ENCODE assay signal across 7 cellular contexts in the genomic region with DNA sequence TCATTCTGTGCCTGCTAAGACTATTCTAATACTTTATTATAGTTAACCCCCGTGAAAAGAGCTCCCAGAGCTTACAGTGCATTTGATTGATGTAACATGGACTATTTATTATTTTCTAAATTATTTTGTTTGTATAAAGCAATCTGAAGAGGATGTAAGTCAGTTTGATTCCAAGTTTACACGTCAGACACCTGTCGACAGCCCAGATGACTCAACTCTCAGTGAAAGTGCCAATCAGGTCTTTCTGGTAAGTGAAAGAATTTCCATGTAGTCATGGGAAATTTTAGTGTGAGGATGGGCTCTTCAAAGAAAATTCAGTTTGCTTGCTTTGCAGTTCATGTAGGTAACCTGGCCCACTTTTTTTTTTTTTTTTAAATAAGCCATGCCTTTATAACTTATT. TPM values are rescaled to one million over a fixed set of nuclear protein-coding genes. Genes with fewer than 3 reads are reported as not detected.
DNase-seq lines count a peak whose midpoint lies in the region; ATAC-seq lines count a peak whose summit lies in the region.
"Not testable (repeated sequence)": the region's sequence is repeated elsewhere in the genome, so short reads cannot be mapped to it uniquely, and the experiment has no call there.

No MANE protein-coding gene starts in this region.

- not testable (repeated sequence) for ATAC-seq in activated naive CD8-positive, alpha-beta T cell treated with anti-CD3 and anti-CD28 coated beads, Interleukin-2, amount 50 U/mL, for 24 hours

- DNase-seq in activated CD4-positive, alpha-beta memory T cell treated with anti-CD3 and anti-CD28 coated beads, Interleukin-2, amount 10 ng/mL, durations not matched to agents 7 days and 5 days; activated naive CD8-positive, alpha-beta T cell treated with anti-CD3 and anti-CD28 coated beads, Interleukin-2, amount 50 U/mL, for 24 hours: not testable (repeated sequence)
- peak; percentile 26 for DNase-seq in activated naive CD4-positive, alpha-beta T cell treated with Interleukin-2 at 50 U/mL for 16 hours
- peak; percentile 25 for DNase-seq in iris pigment epithelial cell (ENCODE audit: low read depth)
- DNase-seq in stimulated activated CD4-positive, alpha-beta T cell treated with anti-CD3 and anti-CD28 coated beads, Interleukin-1b, Interleukin-23, amount 100 ng/mL, for 48 hours, result peak; percentile 32
- peak; percentile 17 for DNase-seq in stimulated activated naive CD4-positive, alpha-beta T cell treated with Interleukin-2 at 50 U/mL for 16 hours (lab: John Stamatoyannopoulos, UW)

- H3K27ac Mint-ChIP-seq in T-helper 1 cell treated with Interleukin-12 subunit alpha and Interleukin-12 subunit beta and Interleukin-4 antibody, amounts not matched to agents 30 μg/mL and 1 μg/mL, for 36 hours, result peak overlapping the region; percentile 45
- H3K27ac Mint-ChIP-seq in activated CD4-positive, alpha-beta memory T cell treated with anti-CD3 and anti-CD28 coated beads, Interleukin-2, amount 10 ng/mL, durations not matched to agents 7 days and 5 days, result peak overlapping the region; percentile 18
- H3K27ac Mint-ChIP-seq in activated naive CD8-positive, alpha-beta T cell treated with anti-CD3 and anti-CD28 coated beads, Interleukin-2, amount 50 U/mL, for 24 hours, result peak overlapping the region; percentile 96

- not testable (repeated sequence) for H3K4me3 Mint-ChIP-seq in T-helper 1 cell treated with Interleukin-12 subunit alpha and Interleukin-12 subunit beta and Interleukin-4 antibody, amounts not matched to agents 30 μg/mL and 1 μg/mL, for 36 hours; activated CD4-positive, alpha-beta memory T cell treated with anti-CD3 and anti-CD28 coated beads, Interleukin-2, amount 10 ng/mL, durations not matched to agents 7 days and 5 days
- H3K4me3 Mint-ChIP-seq in activated naive CD8-positive, alpha-beta T cell treated with anti-CD3 and anti-CD28 coated beads, Interleukin-2, amount 50 U/mL, for 24 hours, result peak overlapping the region; percentile 51

- POLR2A ChIA-PET in activated CD4-positive, alpha-beta memory T cell treated with anti-CD3 and anti-CD28 coated beads, Interleukin-2, amount 10 ng/mL, durations not matched to agents 7 days and 5 days (lab: Charles Lee), result not testable (repeated sequence)

- not testable (repeated sequence) for H3K4me1 Mint-ChIP-seq in T-helper 1 cell treated with Interleukin-12 subunit alpha and Interleukin-12 subunit beta and Interleukin-4 antibody, amounts not matched to agents 30 μg/mL and 1 μg/mL, for 36 hours (ENCODE audit: low read depth)
- H3K4me1 Mint-ChIP-seq in activated CD4-positive, alpha-beta memory T cell treated with anti-CD3 and anti-CD28 coated beads, Interleukin-2, amount 10 ng/mL, durations not matched to agents 7 days and 5 days, result peaks cover 22% of the 10 kb centered on the region
- peaks cover 39% of the 10 kb centered on the region for H3K4me1 Mint-ChIP-seq in activated naive CD8-positive, alpha-beta T cell treated with anti-CD3 and anti-CD28 coated beads, Interleukin-2, amount 50 U/mL, for 24 hours

- CTCF ChIA-PET in activated CD4-positive, alpha-beta memory T cell treated with anti-CD3 and anti-CD28 coated beads, Interleukin-2, amount 10 ng/mL, durations not matched to agents 7 days and 5 days (lab: Charles Lee), result interaction anchor here (0.7 kb wide), 1 partner anchor 797 kb away, joined by 6 read pairs; no protein-coding TSS in a partner anchor

- peaks cover 48% of the 10 kb centered on the region for H3K36me3 Mint-ChIP-seq in T-helper 1 cell treated with Interleukin-12 subunit alpha and Interleukin-12 subunit beta and Interleukin-4 antibody, amounts not matched to agents 30 μg/mL and 1 μg/mL, for 36 hours (ENCODE audit: low read depth)
- peaks cover 67% of the 10 kb centered on the region for H3K36me3 Mint-ChIP-seq in activated CD4-positive, alpha-beta memory T cell treated with anti-CD3 and anti-CD28 coated beads, Interleukin-2, amount 10 ng/mL, durations not matched to agents 7 days and 5 days (ENCODE audit: low read depth)
- peaks cover 62% of the 10 kb centered on the region for H3K36me3 Mint-ChIP-seq in activated naive CD8-positive, alpha-beta T cell treated with anti-CD3 and anti-CD28 coated beads, Interleukin-2, amount 50 U/mL, for 24 hours (ENCODE audit: low read depth)

- not testable (repeated sequence) for H3K9me3 Mint-ChIP-seq in T-helper 1 cell treated with Interleukin-12 subunit alpha and Interleukin-12 subunit beta and Interleukin-4 antibody, amounts not matched to agents 30 μg/mL and 1 μg/mL, for 36 hours; activated CD4-positive, alpha-beta memory T cell treated with anti-CD3 and anti-CD28 coated beads, Interleukin-2, amount 10 ng/mL, durations not matched to agents 7 days and 5 days; activated naive CD8-positive, alpha-beta T cell treated with anti-CD3 and anti-CD28 coated beads, Interleukin-2, amount 50 U/mL, for 24 hours

- H3K27me3 Mint-ChIP-seq in T-helper 1 cell treated with Interleukin-12 subunit alpha and Interleukin-12 subunit beta and Interleukin-4 antibody, amounts not matched to agents 30 μg/mL and 1 μg/mL, for 36 hours (ENCODE audit: low read depth); activated CD4-positive, alpha-beta memory T cell treated with anti-CD3 and anti-CD28 coated beads, Interleukin-2, amount 10 ng/mL, durations not matched to agents 7 days and 5 days; activated naive CD8-positive, alpha-beta T cell treated with anti-CD3 and anti-CD28 coated beads, Interleukin-2, amount 50 U/mL, for 24 hours: not testable (repeated sequence)

RNA-seq across cellular contexts. Expression of a gene that starts 23.8 kb away (rescaled TPM):
- total RNA-seq in activated CD4-positive, alpha-beta memory T cell treated with anti-CD3 and anti-CD28 coated beads, Interleukin-2, amount 10 ng/mL, durations not matched to agents 7 days and 5 days, result 10 to 100 TPM; 20.5 to 21.3 TPM

RNA-seq across cellular contexts. Expression of a gene that starts 47.8 kb away (rescaled TPM):
- total RNA-seq in activated CD4-positive, alpha-beta memory T cell treated with anti-CD3 and anti-CD28 coated beads, Interleukin-2, amount 10 ng/mL, durations not matched to agents 7 days and 5 days, result 10 to 100 TPM; 44.3 to 50.1 TPM

RNA-seq across cellular contexts. Expression of a gene that starts 48.0 kb away (rescaled TPM):
- 10 to 100 TPM; 11.4 to 11.7 TPM for total RNA-seq in activated CD4-positive, alpha-beta memory T cell treated with anti-CD3 and anti-CD28 coated beads, Interleukin-2, amount 10 ng/mL, durations not matched to agents 7 days and 5 days

Comparison
In these comparisons a context has a peak if more than half of its experiments do, and no peak if none do; other contexts are left out.
1. H3K27ac Mint-ChIP-seq: peak in every context shown above with its lines; median percentile 96 in activated naive CD8-positive, alpha-beta T cell treated with anti-CD3 and anti-CD28 coated beads, Interleukin-2, amount 50 U/mL, for 24 hours; 45 in T-helper 1 cell treated with Interleukin-12 subunit alpha and Interleukin-12 subunit beta and Interleukin-4 antibody, amounts not matched to agents 30 μg/mL and 1 μg/mL, for 36 hours; 18 in activated CD4-positive, alpha-beta memory T cell treated with anti-CD3 and anti-CD28 coated beads, Interleukin-2, amount 10 ng/mL, durations not matched to agents 7 days and 5 days.